1 cellular context compared by ENCODE assay signal in genomic region chr12:54616933-54617535, GRCh38.
TF ChIP-seq lines count a peak whose summit lies in the region.

No MANE protein-coding gene starts in this region.

TF ChIP-seq in GM12878, 131 proteins besides CTCF, POLR2A, EP300 and RAD21 (continued from another document):
- TF ChIP-seq CEBPZ (IDR thresholded peaks at IDR 0.05; ENCODE audit: low read depth, low read length), result no peak
